Comparison of ENCODE assay signal across 19 cellular contexts in the genomic region with DNA sequence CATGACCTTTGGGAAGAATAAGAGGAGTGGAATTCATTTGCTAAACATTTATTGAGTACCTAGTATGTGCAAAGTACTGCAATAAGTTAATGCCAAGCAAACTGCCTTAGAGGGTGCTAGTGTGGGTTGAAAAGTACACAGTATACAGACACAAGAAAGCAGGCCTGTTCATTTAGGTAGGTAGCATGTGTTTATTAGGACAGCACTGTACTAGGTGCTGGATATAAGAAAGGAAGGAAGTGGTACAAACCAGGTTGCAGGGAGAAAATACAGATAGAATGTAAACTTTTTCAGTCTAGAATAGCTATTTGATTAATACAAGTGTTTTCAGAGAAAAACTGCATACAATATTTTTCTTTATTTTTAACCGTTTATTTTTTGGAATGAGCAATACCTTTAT.
DNase-seq lines count a peak whose midpoint lies in the region; ATAC-seq lines count a peak whose summit lies in the region.
"Had no signal": no experiment of that assay in that cellular context is flagged by ENCODE, and none has a peak within 500 bp of the region (broad histone marks: within the 10 kb centered on the region; RNA-seq: fewer than 3 reads in every experiment).

No MANE protein-coding gene starts in this region.

- peaks cover 32% of the 10 kb centered on the region for H3K4me1 Mint-ChIP-seq in stimulated activated naive CD8-positive, alpha-beta T cell treated with anti-CD3 and anti-CD28 coated beads, Interleukin-15, Interleukin-2, amounts not matched to agents 100 ng/mL and 50 ng/mL, for 24 hours (ENCODE audit: low read depth)
- H3K4me1 Mint-ChIP-seq in activated naive CD8-positive, alpha-beta T cell treated with anti-CD3 and anti-CD28 coated beads, Interleukin-2, amount 10 ng/mL, durations not matched to agents 7 days and 5 days = peaks cover 18% of the 10 kb centered on the region

- POLR2A ChIA-PET in activated naive CD8-positive, alpha-beta T cell treated with anti-CD3 and anti-CD28 coated beads, Interleukin-2, amount 10 ng/mL, durations not matched to agents 7 days and 5 days (lab: Charles Lee) = interaction anchor here (0.7 to 1.1 kb wide), 2 partner anchors 68 to 1260 kb away, joined by 3 to 4 read pairs; no protein-coding TSS in a partner anchor

- intact Hi-C loops in left ventricle myocardium superior (cut with micrococcal nuclease) = no loop called here

- peaks cover 42% of the 10 kb centered on the region for H3K36me3 Mint-ChIP-seq in stimulated activated naive CD8-positive, alpha-beta T cell treated with anti-CD3 and anti-CD28 coated beads, Interleukin-15, Interleukin-2, amounts not matched to agents 100 ng/mL and 50 ng/mL, for 24 hours (ENCODE audit: low read depth)
- H3K36me3 Mint-ChIP-seq in activated naive CD8-positive, alpha-beta T cell treated with anti-CD3 and anti-CD28 coated beads, Interleukin-2, amount 10 ng/mL, durations not matched to agents 7 days and 5 days = peaks cover 37% of the 10 kb centered on the region

- H3K9me3 Mint-ChIP-seq in stimulated activated naive CD8-positive, alpha-beta T cell treated with anti-CD3 and anti-CD28 coated beads, Interleukin-15, Interleukin-2, amounts not matched to agents 100 ng/mL and 50 ng/mL, for 24 hours = peaks cover 4% of the 10 kb centered on the region
- peaks cover 4% of the 10 kb centered on the region for H3K9me3 Mint-ChIP-seq in activated naive CD8-positive, alpha-beta T cell treated with anti-CD3 and anti-CD28 coated beads, Interleukin-2, amount 10 ng/mL, durations not matched to agents 7 days and 5 days

- DNase-seq in NOMO-1 treated with DMSO at 0.1 percent for 48 hours (lab: John Stamatoyannopoulos, UW; ENCODE audit: unreplicated experiment) (peak; percentile 30), NOMO-1 (lab: John Stamatoyannopoulos, UW; ENCODE audit: unreplicated experiment in 2 of 2) (no peak), left ventricle myocardium superior (no peak), DMS79 treated with DMSO at 0.1 percent for 48 hours (lab: John Stamatoyannopoulos, UW) (no peak), NCI-H128 (lab: John Stamatoyannopoulos, UW; ENCODE audit: unreplicated experiment) (no peak)
- no peak for DNase-seq in stimulated activated naive CD8-positive, alpha-beta T cell treated with anti-CD3 and anti-CD28 coated beads, Interleukin-15, Interleukin-2, amounts not matched to agents 100 U/mL and 50 U/mL, for 24 hours
- no peak for DNase-seq in activated naive CD8-positive, alpha-beta T cell treated with anti-CD3 and anti-CD28 coated beads, Interleukin-2, amount 10 ng/mL, durations not matched to agents 7 days and 5 days
- DNase-seq: amniotic stem cell; glutamatergic neuron; mesenchymal stem cell; NCI-H1436 treated with DMSO at 0.1 percent for 48 hours; NCI-H526; ovary; stimulated activated CD4-positive, alpha-beta T cell treated with anti-CD3 and anti-CD28 coated beads, Interleukin-4, amount 100 ng/mL, for 4 hours; T1000 had no signal

- H3K27me3 Mint-ChIP-seq in stimulated activated naive CD8-positive, alpha-beta T cell treated with anti-CD3 and anti-CD28 coated beads, Interleukin-15, Interleukin-2, amounts not matched to agents 100 ng/mL and 50 ng/mL, for 24 hours = no peaks in the 10 kb centered on the region
- H3K27me3 Mint-ChIP-seq in activated naive CD8-positive, alpha-beta T cell treated with anti-CD3 and anti-CD28 coated beads, Interleukin-2, amount 10 ng/mL, durations not matched to agents 7 days and 5 days = no peaks in the 10 kb centered on the region
- H3K27me3 Mint-ChIP-seq: B cell; dendritic cell treated with granulocyte-macrophage colony-stimulating factor and Interleukin-4, amounts not matched to agents 40 ng/mL and 50 ng/mL, for 4 days had no signal

- no peak overlapping the region for H3K4me3 Mint-ChIP-seq in stimulated activated naive CD8-positive, alpha-beta T cell treated with anti-CD3 and anti-CD28 coated beads, Interleukin-15, Interleukin-2, amounts not matched to agents 100 ng/mL and 50 ng/mL, for 24 hours
- no peak overlapping the region for H3K4me3 Mint-ChIP-seq in activated naive CD8-positive, alpha-beta T cell treated with anti-CD3 and anti-CD28 coated beads, Interleukin-2, amount 10 ng/mL, durations not matched to agents 7 days and 5 days
- H3K4me3 Mint-ChIP-seq: B cell; dendritic cell treated with granulocyte-macrophage colony-stimulating factor and Interleukin-4, amounts not matched to agents 40 ng/mL and 50 ng/mL, for 4 days had no signal

- peak overlapping the region; percentile 52 for H3K27ac Mint-ChIP-seq in stimulated activated naive CD8-positive, alpha-beta T cell treated with anti-CD3 and anti-CD28 coated beads, Interleukin-15, Interleukin-2, amounts not matched to agents 100 ng/mL and 50 ng/mL, for 24 hours
- H3K27ac Mint-ChIP-seq in activated naive CD8-positive, alpha-beta T cell treated with anti-CD3 and anti-CD28 coated beads, Interleukin-2, amount 10 ng/mL, durations not matched to agents 7 days and 5 days = peak overlapping the region; percentile 35
- H3K27ac Mint-ChIP-seq: activated T-helper 2 cell treated with anti-CD3 and anti-CD28 coated beads, Interferon-gamma antibody, Interleukin-2, Interleukin-4, amounts not matched to agents 10 μg/mL and 5 μg/mL and 100 μg/mL, durations not matched to agents 14 hours and 24 hours and 36 hours; B cell; dendritic cell treated with granulocyte-macrophage colony-stimulating factor and Interleukin-4, amounts not matched to agents 40 ng/mL and 50 ng/mL, for 4 days had no signal

- ATAC-seq in stimulated activated naive CD8-positive, alpha-beta T cell treated with anti-CD3 and anti-CD28 coated beads, Interleukin-15, Interleukin-2, amounts not matched to agents 100 U/mL and 50 U/mL, for 24 hours = no peak
- ATAC-seq in activated naive CD8-positive, alpha-beta T cell treated with anti-CD3 and anti-CD28 coated beads, Interleukin-2, amount 10 ng/mL, durations not matched to agents 7 days and 5 days (ENCODE audit: low read depth) = peak; percentile 75
- ATAC-seq in left ventricle myocardium superior = no peak
